In genomic region chr12:92503029-92503931, GRCh38 we compare ENCODE assay signal across 8 cellular contexts.
DNase-seq lines count a peak whose midpoint lies in the region; ATAC-seq and TF ChIP-seq lines count a peak whose summit lies in the region.

No MANE protein-coding gene starts in this region.

- peak overlapping the region; percentile 71 for H3K27ac ChIP-seq in psoas muscle

- DNase-seq in GM20000 (ENCODE audit: low spot score) (peak; percentile 44), cerebellar cortex (ENCODE audit: low spot score) (peak; percentile 74), psoas muscle (no peak), A172 (ENCODE audit: low spot score) (no peak), SKM-1 (lab: John Stamatoyannopoulos, UW; ENCODE audit: unreplicated experiment) (no peak)
- DNase-seq in effector CD4-positive, alpha-beta T cell: no peak

- no peak for TF ChIP-seq CTCF in GM12875 (IDR thresholded peaks at IDR 0.05; ENCODE audit: borderline replicate concordance, insufficient read depth, low read depth, low read length)
- no peak for TF ChIP-seq CTCF in GM20000 (IDR thresholded peaks at IDR 0.05; ENCODE audit: extremely low read depth, missing control alignments)
- TF ChIP-seq CTCF in psoas muscle (IDR thresholded peaks at IDR 0.05): no peak

- WGBS in psoas muscle, 3 donors: 24 to 33% (median 29%) methylated on average over 12 of the region's 12 CpGs

- H3K27me3 ChIP-seq in psoas muscle (ENCODE audit: insufficient read depth in 3 of 3, low read length in 2 of 3): no peaks in the 10 kb centered on the region

- no peaks in the 10 kb centered on the region for H3K9me3 ChIP-seq in psoas muscle

- H3K36me3 ChIP-seq in psoas muscle (ENCODE audit: insufficient read depth in 1 of 2, low read depth in 1 of 2): no peaks in the 10 kb centered on the region

- intact Hi-C loops in psoas muscle (cut with DNase I): no loop called here

- peak; percentile 40 for ATAC-seq in HG03558 (IDR thresholded peaks at IDR 0.05; ENCODE audit: extremely low read depth, unreplicated experiment)
- ATAC-seq in psoas muscle: peak in 3 of 4 donors; percentile 32 to 59 (median 39)

- H3K4me3 ChIP-seq in GM12875 (ENCODE audit: low read depth, low read length) (peak overlapping the region; percentile 38), psoas muscle (peak overlapping the region; percentile 37)

- H3K4me1 ChIP-seq in psoas muscle: peaks cover 34% of the 10 kb centered on the region

Comparison
In these comparisons a context has a peak if more than half of its experiments do, and no peak if none do; other contexts are left out.
1. DNase-seq: peak in GM20000 (single experiment) and cerebellar cortex (single experiment); none in psoas muscle (0 of 2), effector CD4-positive, alpha-beta T cell (single experiment), A172 (single experiment) and SKM-1 (single experiment).